Comparison of ENCODE assay signal across 1 cellular context in genomic region chr1:12447849-12448312, GRCh38.
TF ChIP-seq lines count a peak whose summit lies in the region.

No MANE protein-coding gene starts in this region.

TF ChIP-seq in HepG2, 621 proteins besides CTCF, POLR2A, EP300 and RAD21 (continued from another document):
- TF ChIP-seq NFE2L2 (IDR thresholded peaks at IDR 0.05; ENCODE audit: low read length) (no peak), TFDP1 (CRISPR knock-in tag; IDR thresholded peaks at IDR 0.05; ENCODE audit: borderline replicate concordance) (no peak), RXRB (CRISPR knock-in tag; IDR thresholded peaks at IDR 0.05; ENCODE audit: borderline replicate concordance) (peak; percentile 62), ELF3 (CRISPR knock-in tag; IDR thresholded peaks at IDR 0.05) (no peak), ZMAT5 (CRISPR knock-in tag; IDR thresholded peaks at IDR 0.05; ENCODE audit: borderline replicate concordance, low read depth) (no peak), NCOA2 (CRISPR knock-in tag; IDR thresholded peaks at IDR 0.05) (peak; percentile 42; the same call in 1 of the 2 replicates), FOXA3 (CRISPR knock-in tag; IDR thresholded peaks at IDR 0.05) (peak; percentile 34; the same call in 1 of the 2 replicates), BCL6 (CRISPR knock-in tag; IDR thresholded peaks at IDR 0.05) (peak; percentile 62; the same call in 1 of the 2 replicates), RARA (CRISPR knock-in tag; IDR thresholded peaks at IDR 0.05) (peak; percentile 45; the same call in 1 of the 2 replicates), DDIT3 (CRISPR knock-in tag; IDR thresholded peaks at IDR 0.05) (no peak), GABPA (IDR thresholded peaks at IDR 0.05; ENCODE audit: low read depth, low read length) (no peak), GABPA (CRISPR knock-in tag; IDR thresholded peaks at IDR 0.05; ENCODE audit: low read depth) (no peak), NR2F1 (CRISPR knock-in tag; IDR thresholded peaks at IDR 0.05) (no peak), GTF2F1 (IDR thresholded peaks at IDR 0.05; ENCODE audit: low read length) (no peak), ZNF253 (CRISPR knock-in tag; IDR thresholded peaks at IDR 0.05; ENCODE audit: borderline replicate concordance) (no peak), RBAK (CRISPR knock-in tag; IDR thresholded peaks at IDR 0.05) (no peak), ZNF326 (CRISPR knock-in tag; IDR thresholded peaks at IDR 0.05; ENCODE audit: borderline replicate concordance) (no peak), GPN1 (CRISPR knock-in tag; IDR thresholded peaks at IDR 0.05; ENCODE audit: borderline replicate concordance) (no peak), MAFK (conservative IDR thresholded peaks at IDR 0.05 in 1 of 2, IDR thresholded peaks at IDR 0.05 in 1 of 2; ENCODE audit: low read length in 2 of 2) (no peak), RFXANK (CRISPR knock-in tag; IDR thresholded peaks at IDR 0.05) (no peak), PBX2 (CRISPR knock-in tag; IDR thresholded peaks at IDR 0.05) (no peak), ZNF224 (CRISPR knock-in tag; IDR thresholded peaks at IDR 0.05) (no peak), FOXK2 (IDR thresholded peaks at IDR 0.05) (no peak), ZNF564 (CRISPR knock-in tag; IDR thresholded peaks at IDR 0.05) (no peak), TIGD3 (CRISPR knock-in tag; IDR thresholded peaks at IDR 0.05; ENCODE audit: borderline replicate concordance) (no peak), ZBTB43 (CRISPR knock-in tag; conservative IDR thresholded peaks at IDR 0.05) (no peak), CAMTA2 (CRISPR knock-in tag; IDR thresholded peaks at IDR 0.05; ENCODE audit: borderline replicate concordance) (no peak), THRA (CRISPR knock-in tag; IDR thresholded peaks at IDR 0.05; ENCODE audit: borderline replicate concordance) (peak; percentile 31; the same call in 1 of the 2 replicates), POLR2AphosphoS5 (IDR thresholded peaks at IDR 0.05; ENCODE audit: low read depth, low read length) (no peak), SOX13 (IDR thresholded peaks at IDR 0.05) (no peak), SOX13 (CRISPR knock-in tag; conservative IDR thresholded peaks at IDR 0.05 in 1 of 2, IDR thresholded peaks at IDR 0.05 in 1 of 2) (peak in 1 of 2 experiments; percentile 37; a peak in 1 of 4 replicates), ZNF207 (IDR thresholded peaks at IDR 0.05; ENCODE audit: borderline replicate concordance) (no peak)
